ENCODE assay signal across 12 cellular contexts in genomic region chr7:30146127-30146612, GRCh38. TPM values are rescaled to one million over a fixed set of nuclear protein-coding genes. Genes with fewer than 3 reads are reported as not detected.
DNase-seq lines count a peak whose midpoint lies in the region; ATAC-seq and TF ChIP-seq lines count a peak whose summit lies in the region.
"Had no signal": no experiment of that assay in that cellular context is flagged by ENCODE, and none has a peak within 500 bp of the region (broad histone marks: within the 10 kb centered on the region; RNA-seq: fewer than 3 reads in every experiment).

No MANE protein-coding gene starts in this region.

- no peaks in the 10 kb centered on the region for H3K36me3 Mint-ChIP-seq in GM23338 (ENCODE audit: low read depth)
- H3K36me3 Mint-ChIP-seq in chondrocyte (ENCODE audit: low read depth) = peaks cover 5% of the 10 kb centered on the region

- H3K4me1 Mint-ChIP-seq in GM23338 = no peaks in the 10 kb centered on the region; the same call in 2 of the 3 replicates
- peaks cover 30% of the 10 kb centered on the region for H3K4me1 Mint-ChIP-seq in chondrocyte (ENCODE audit: low read depth)

- H3K4me3 ChIP-seq in GM23338 (no peak overlapping the region), Loucy (ENCODE audit: low read length, poor library complexity, severe bottlenecking) (no peak overlapping the region), mesenchymal stem cell (ENCODE audit: insufficient read depth in 1 of 2, low read depth in 1 of 2, low read length in 2 of 2) (no peak overlapping the region)
- H3K4me3 ChIP-seq: skin epidermis had no signal

- H3K4me1 ChIP-seq in GM23338 (ENCODE audit: insufficient read depth) = 0 out of 2 replicates have a peak, but pooled peaks cover 4% of the 10 kb centered on the region
- H3K4me1 ChIP-seq in Loucy (ENCODE audit: insufficient read depth, low read length, poor library complexity, severe bottlenecking) = peaks cover 74% of the 10 kb centered on the region
- peaks cover 4% of the 10 kb centered on the region for H3K4me1 ChIP-seq in mesenchymal stem cell (ENCODE audit: control insufficient read depth, insufficient read depth, low read depth, low read length)

- H2AK5ac ChIP-seq in mesenchymal stem cell (ENCODE audit: low read length, severe bottlenecking) = no peak overlapping the region

- no peak overlapping the region for H4K8ac ChIP-seq in mesenchymal stem cell (ENCODE audit: low read length)

- peaks cover 7% of the 10 kb centered on the region; the same call in 1 of the 2 replicates for H4K20me1 ChIP-seq in GM23338 (replicated peaks; ENCODE audit: insufficient read depth)
- H4K20me1 ChIP-seq in Loucy (ENCODE audit: insufficient read depth, low read length, poor library complexity, severe bottlenecking) = no peaks in the 10 kb centered on the region

- no peaks in the 10 kb centered on the region for H3K27me3 ChIP-seq in GM23338 (ENCODE audit: insufficient read depth)
- no peaks in the 10 kb centered on the region for H3K27me3 ChIP-seq in Loucy (ENCODE audit: insufficient read depth, low read length, poor library complexity, severe bottlenecking)
- H3K27me3 ChIP-seq in mesenchymal stem cell (ENCODE audit: control insufficient read depth in 1 of 2, insufficient read depth in 1 of 2, low read length in 2 of 2) = no peaks in the 10 kb centered on the region

- DNase-seq in GM23338 (ENCODE audit: low spot score) (no peak), amniotic epithelial cell (ENCODE audit: low read depth) (peak; percentile 40), mesenchymal stem cell (peak; percentile 25), inferior parietal cortex (ENCODE audit: extremely low spot score) (no peak), chondrocyte (ENCODE audit: low spot score) (no peak)
- DNase-seq: activated CD4-positive, CD25-positive, alpha-beta regulatory T cell treated with anti-CD3 and anti-CD28 coated beads, Interleukin-2, amount 50 U/mL, for 72 hours; DMS 273 treated with DMSO at 0.1 percent for 48 hours; NCI-H1436 had no signal

- H3K4me2 ChIP-seq in GM23338 (no peak overlapping the region), Loucy (ENCODE audit: low read depth, low read length, poor library complexity, severe bottlenecking) (peak overlapping the region; percentile 49), mesenchymal stem cell (ENCODE audit: low read length, poor library complexity, severe bottlenecking) (no peak overlapping the region)

- H3K79me2 ChIP-seq in GM23338 (replicated peaks; ENCODE audit: insufficient read depth) = no peaks in the 10 kb centered on the region; the same call in 1 of the 2 replicates
- no peaks in the 10 kb centered on the region for H3K79me2 ChIP-seq in Loucy (ENCODE audit: insufficient read depth, low read length)

- H2BK15ac ChIP-seq in mesenchymal stem cell (ENCODE audit: low read depth, poor library complexity, severe bottlenecking) = no peak overlapping the region

- H3K14ac ChIP-seq in mesenchymal stem cell (ENCODE audit: low read length in 2 of 2) = no peak overlapping the region

- H2AFZ ChIP-seq in GM23338 = no peak overlapping the region
- H2AFZ ChIP-seq in Loucy (ENCODE audit: low read length) = no peak overlapping the region
- no peak overlapping the region for H2AFZ ChIP-seq in mesenchymal stem cell (ENCODE audit: low read depth, low read length)

- no peak overlapping the region for H3K4ac ChIP-seq in mesenchymal stem cell (ENCODE audit: low read depth in 1 of 2, low read length in 2 of 2)

- no peaks in the 10 kb centered on the region for H3K9me3 Mint-ChIP-seq in GM23338
- H3K9me3 Mint-ChIP-seq in chondrocyte (ENCODE audit: low read depth) = no peaks in the 10 kb centered on the region
- H3K9me3 Mint-ChIP-seq: activated naive CD4-positive, alpha-beta T cell treated with anti-CD3 and anti-CD28 coated beads, Interleukin-2, amount 50 U/mL, for 72 hours had no signal

- ATAC-seq in GM23338 (peak; percentile 34; the same call in 2 of the 3 replicates), GM18907 (IDR thresholded peaks at IDR 0.05; ENCODE audit: unreplicated experiment) (no peak)

- H3F3A ChIP-seq in GM23338 (replicated peaks; ENCODE audit: low read depth) (no peaks in the 10 kb centered on the region), Loucy (ENCODE audit: low read depth) (peaks cover 9% of the 10 kb centered on the region; the same call in 1 of the 2 replicates)

- no peak overlapping the region for H2BK5ac ChIP-seq in mesenchymal stem cell (ENCODE audit: low read depth, low read length, poor library complexity, severe bottlenecking)

- no peak overlapping the region for H3K18ac ChIP-seq in mesenchymal stem cell (ENCODE audit: low read depth in 1 of 2, low read length in 2 of 2)

- H2BK120ac ChIP-seq in mesenchymal stem cell (ENCODE audit: low read depth, low read length) = no peak overlapping the region

- H3K36me3 ChIP-seq in GM23338 (ENCODE audit: insufficient read depth) (no peaks in the 10 kb centered on the region), Loucy (ENCODE audit: insufficient read depth, low read length) (no peaks in the 10 kb centered on the region), mesenchymal stem cell (ENCODE audit: control insufficient read depth in 1 of 2, insufficient read depth in 2 of 2, low read depth in 1 of 2, low read length in 2 of 2) (peaks cover 3 to 26% of the 10 kb centered on the region in 2 experiments)

- H3K27ac Mint-ChIP-seq in GM23338 (no peak overlapping the region), chondrocyte (ENCODE audit: unreplicated experiment) (no peak overlapping the region)
- H3K27ac Mint-ChIP-seq: activated naive CD4-positive, alpha-beta T cell treated with anti-CD3 and anti-CD28 coated beads, Interleukin-2, amount 50 U/mL, for 72 hours had no signal

- H3K9me2 ChIP-seq in GM23338 (ENCODE audit: insufficient read depth) (no peaks in the 10 kb centered on the region), Loucy (replicated peaks; ENCODE audit: low read depth, low read length) (no peaks in the 10 kb centered on the region)

- no peak overlapping the region for H4K91ac ChIP-seq in mesenchymal stem cell (ENCODE audit: low read length)

- peak overlapping the region; percentile 42 for H3K9ac ChIP-seq in Loucy (ENCODE audit: low read depth, low read length, poor library complexity, severe bottlenecking)
- H3K9ac ChIP-seq in mesenchymal stem cell (ENCODE audit: low read length) = no peak overlapping the region

- H3K23ac ChIP-seq in mesenchymal stem cell (ENCODE audit: low read length in 2 of 2) = no peak overlapping the region

- no peaks in the 10 kb centered on the region for H3K27me3 Mint-ChIP-seq in GM23338 (ENCODE audit: insufficient read depth, low read depth, poor library complexity)
- H3K27me3 Mint-ChIP-seq in chondrocyte (ENCODE audit: low read depth) = no peaks in the 10 kb centered on the region

- no peak overlapping the region for H3K27ac ChIP-seq in GM23338 (ENCODE audit: low read depth)
- H3K27ac ChIP-seq in mesenchymal stem cell (ENCODE audit: low read length, poor library complexity, severe bottlenecking) = no peak overlapping the region

- 80% methylated on average over 13 of the region's 13 CpGs for WGBS in mesenchymal stem cell

- peaks cover 13% of the 10 kb centered on the region for H3K79me1 ChIP-seq in mesenchymal stem cell (replicated peaks; ENCODE audit: low read length, poor library complexity, severe bottlenecking)

- no peak overlapping the region for H2BK12ac ChIP-seq in mesenchymal stem cell (ENCODE audit: low read length in 2 of 2)

- no peaks in the 10 kb centered on the region for H3K9me3 ChIP-seq in Loucy (ENCODE audit: insufficient read depth, low read depth, low read length)
- no peaks in the 10 kb centered on the region for H3K9me3 ChIP-seq in mesenchymal stem cell (ENCODE audit: control insufficient read depth, low read length)

- TF ChIP-seq CTCF in GM23338 (conservative IDR thresholded peaks at IDR 0.05; ENCODE audit: low read depth in 2 of 2) (no peak), Loucy (conservative IDR thresholded peaks at IDR 0.05; ENCODE audit: low read length) (no peak), chondrocyte (IDR thresholded peaks at IDR 0.05) (no peak)

- H3K4me3 Mint-ChIP-seq in GM23338 (no peak overlapping the region), chondrocyte (ENCODE audit: unreplicated experiment) (no peak overlapping the region)

TF ChIP-seq in GM23338, 12 proteins besides CTCF, POLR2A, EP300 and RAD21 (continues in another document):
- TF ChIP-seq NANOG (IDR thresholded peaks at IDR 0.05; ENCODE audit: borderline replicate concordance) = no peak
- no peak for TF ChIP-seq ZNF114 (CRISPR knock-in tag; IDR thresholded peaks at IDR 0.05)
- no peak for TF ChIP-seq ZNF331 (CRISPR knock-in tag; IDR thresholded peaks at IDR 0.05; ENCODE audit: low read depth)
- no peak for TF ChIP-seq EZH2 (IDR thresholded peaks at IDR 0.05; ENCODE audit: low read depth, unreplicated experiment)

RNA-seq across cellular contexts. Expression of gene MTURN, which starts 11.4 kb away (rescaled TPM):
- total RNA-seq in GM23338 (2014; rRNA removed; shearing (Covaris generic)) = 4.7 and 8.7 TPM in 2 replicates
- polyA plus RNA-seq in GM23338 (2016; fragmentation: Nextera tagmentation; extraction: Ambion mirVana) = 3.0 and 3.1 TPM in 2 replicates
- 2.0 TPM for polyA plus RNA-seq in mesenchymal stem cell (2013, experiment 1 of 2)
- polyA plus RNA-seq in mesenchymal stem cell (2013, experiment 2 of 2) = 2.1 TPM
- total RNA-seq in chondrocyte = 14.9 to 19.8 TPM (median 15.7 TPM) in 3 replicates

Comparison
In these comparisons a context has a peak if more than half of its experiments do, and no peak if none do; other contexts are left out.
1. DNase-seq: peak in amniotic epithelial cell (single experiment) and mesenchymal stem cell (single experiment); none in GM23338 (single experiment), inferior parietal cortex (single experiment) and chondrocyte (single experiment).